ENCODE assay signal across 9 cellular contexts in the genomic region with DNA sequence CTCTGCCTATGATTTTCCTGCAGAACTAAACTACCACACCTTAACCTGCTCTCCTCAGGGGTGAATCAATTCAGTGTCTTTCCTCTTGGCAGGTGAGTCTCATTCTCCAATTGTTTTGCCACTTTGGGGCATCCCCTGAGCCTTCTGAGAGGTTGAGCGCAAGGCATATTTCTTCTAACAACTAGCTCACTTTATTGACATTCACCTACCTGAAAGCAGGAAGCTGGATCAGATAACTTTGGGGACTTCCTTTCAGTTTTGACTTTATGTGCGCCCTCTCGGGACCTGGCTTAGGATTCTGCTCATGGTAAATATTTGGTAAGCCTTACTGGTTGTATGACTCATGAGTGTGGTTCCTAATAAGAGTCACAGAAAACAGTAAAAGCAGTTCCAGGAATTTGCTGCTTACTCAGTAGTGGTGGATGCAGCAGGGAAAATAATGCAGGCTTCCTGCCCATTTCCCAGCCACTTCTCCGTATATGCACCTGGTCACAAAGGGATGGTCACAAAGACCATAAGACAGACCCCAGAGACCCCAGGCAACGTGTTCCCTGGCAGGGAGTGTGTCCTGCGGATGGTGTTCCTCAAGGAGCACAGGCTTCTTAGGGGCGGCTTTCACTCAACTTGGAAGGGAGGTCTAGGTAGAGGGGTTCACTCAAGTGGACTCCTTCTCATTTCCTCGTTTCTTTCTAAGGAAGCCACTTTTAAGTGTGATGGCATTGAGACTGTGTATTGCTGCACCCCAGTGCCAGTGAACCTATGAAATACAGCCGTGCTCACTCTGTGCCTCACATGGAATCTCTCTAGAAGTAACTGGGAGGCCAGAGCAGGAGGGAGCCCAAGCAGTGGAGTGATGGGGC. TPM values are rescaled to one million over a fixed set of nuclear protein-coding genes. Genes with fewer than 3 reads are reported as not detected.
DNase-seq lines count a peak whose midpoint lies in the region; ATAC-seq, FAIRE-seq and TF ChIP-seq lines count a peak whose summit lies in the region.
"Had no signal": no experiment of that assay in that cellular context is flagged by ENCODE, and none has a peak within 500 bp of the region (broad histone marks: within the 10 kb centered on the region; RNA-seq: fewer than 3 reads in every experiment).

No MANE protein-coding gene starts in this region.

- no peaks in the 10 kb centered on the region for H3K9me3 ChIP-seq in pancreas

- no peaks in the 10 kb centered on the region for H3K36me3 ChIP-seq in pancreas
- H3K36me3 ChIP-seq: HAP-1 had no signal

- no peak overlapping the region for H3K4me3 ChIP-seq in pancreas
- H3K4me3 ChIP-seq: HAP-1 had no signal

- no peaks in the 10 kb centered on the region for H3K27me3 ChIP-seq in pancreas

- peak overlapping the region; percentile 71 for H3K27ac Mint-ChIP-seq in activated naive CD8-positive, alpha-beta T cell treated with anti-CD3 and anti-CD28 coated beads, Interleukin-2, amount 10 ng/mL, durations not matched to agents 7 days and 5 days

- intact Hi-C loops in pancreas (cut with DNase I) = no loop called here
- intact Hi-C loops in left ventricle myocardium superior (cut with micrococcal nuclease) = no loop called here

- H3K4me1 ChIP-seq in pancreas = no peaks in the 10 kb centered on the region
- H3K4me1 ChIP-seq: HAP-1 had no signal

- H3K4me3 Mint-ChIP-seq in activated naive CD8-positive, alpha-beta T cell treated with anti-CD3 and anti-CD28 coated beads, Interleukin-2, amount 10 ng/mL, durations not matched to agents 7 days and 5 days = peak overlapping the region; percentile 68

- DNase-seq in GM12892 (ENCODE audit: insufficient read length) (no peak), LHCN-M2 (ENCODE audit: low read depth) (peak; percentile 83), pancreas (peak in 1 of 6 donors; percentile 17), left ventricle myocardium superior (no peak), DMS 273 (lab: John Stamatoyannopoulos, UW; ENCODE audit: unreplicated experiment) (no peak), T1000 (lab: John Stamatoyannopoulos, UW) (no peak), OCI-M2 (lab: John Stamatoyannopoulos, UW; ENCODE audit: unreplicated experiment) (no peak)
- DNase-seq in activated naive CD8-positive, alpha-beta T cell treated with anti-CD3 and anti-CD28 coated beads, Interleukin-2, amount 10 ng/mL, durations not matched to agents 7 days and 5 days = no peak

- H3K36me3 Mint-ChIP-seq in activated naive CD8-positive, alpha-beta T cell treated with anti-CD3 and anti-CD28 coated beads, Interleukin-2, amount 10 ng/mL, durations not matched to agents 7 days and 5 days = peaks cover 27% of the 10 kb centered on the region

- peaks cover 4% of the 10 kb centered on the region for H3K27me3 Mint-ChIP-seq in activated naive CD8-positive, alpha-beta T cell treated with anti-CD3 and anti-CD28 coated beads, Interleukin-2, amount 10 ng/mL, durations not matched to agents 7 days and 5 days

- FAIRE-seq in GM12892 (lab: Jason Lieb, UNC) (peak; percentile 84), pancreas (lab: Jason Lieb, UNC) (no peak)

- H3K9me3 Mint-ChIP-seq in activated naive CD8-positive, alpha-beta T cell treated with anti-CD3 and anti-CD28 coated beads, Interleukin-2, amount 10 ng/mL, durations not matched to agents 7 days and 5 days = no peaks in the 10 kb centered on the region

- WGBS in pancreas, 2 donors = 60 to 69% methylated on average over 9 of the region's 9 CpGs

- no peak for TF ChIP-seq CTCF in pancreas (IDR thresholded peaks at IDR 0.05)

- H3K4me1 Mint-ChIP-seq in activated naive CD8-positive, alpha-beta T cell treated with anti-CD3 and anti-CD28 coated beads, Interleukin-2, amount 10 ng/mL, durations not matched to agents 7 days and 5 days = peaks cover 36% of the 10 kb centered on the region

- H3K27ac ChIP-seq in pancreas = peak overlapping the region in 1 of 4 donors; percentile 19

- POLR2A ChIA-PET in activated naive CD8-positive, alpha-beta T cell treated with anti-CD3 and anti-CD28 coated beads, Interleukin-2, amount 10 ng/mL, durations not matched to agents 7 days and 5 days (lab: Charles Lee) = no interaction called here

- ATAC-seq in activated naive CD8-positive, alpha-beta T cell treated with anti-CD3 and anti-CD28 coated beads, Interleukin-2, amount 10 ng/mL, durations not matched to agents 7 days and 5 days (ENCODE audit: low read depth) = peak; percentile 84
- ATAC-seq in pancreas = peak in 3 of 4 donors; percentile 66 to 97 (median 94)
- no peak for ATAC-seq in left ventricle myocardium superior

- no peak for TF ChIP-seq POLR2A in GM12892 (IDR thresholded peaks at IDR 0.05; ENCODE audit: low read depth, low read length)

RNA-seq across cellular contexts. Expression of a gene that starts 22.0 kb away (rescaled TPM):
- 12.8 TPM for polyA plus RNA-seq in GM12892 (2012; ENCODE audit: missing spikeins)
- 1.3 and 5.1 TPM in 2 replicates for total RNA-seq in LHCN-M2 (2014; rRNA removed)
- polyA plus RNA-seq in LHCN-M2 (2012) = 1.3 TPM
- total RNA-seq in activated naive CD8-positive, alpha-beta T cell treated with anti-CD3 and anti-CD28 coated beads, Interleukin-2, amount 10 ng/mL, durations not matched to agents 7 days and 5 days = 10 to 100 TPM in 1 of 2 experiments, 1 to 10 TPM in 1; 9.8 to 13.2 TPM
- 1 to 10 TPM in 1 of 6 donors, under 1 TPM in 4, not detected in 1; 0.20 to 1.8 (median 0.73) TPM for total RNA-seq in pancreas
- 1 to 10 TPM; 1.6 to 3.1 TPM for polyA plus RNA-seq in pancreas
- 1.6 TPM for total RNA-seq in left ventricle myocardium superior
